ENCODE assay signal across 14 cellular contexts in genomic region chr19:39310558-39311311, GRCh38. TPM values are rescaled to one million over a fixed set of nuclear protein-coding genes. Genes with fewer than 3 reads are reported as not detected.
DNase-seq lines count a peak whose midpoint lies in the region; ATAC-seq, FAIRE-seq and TF ChIP-seq lines count a peak whose summit lies in the region.
"Had no signal": no experiment of that assay in that cellular context is flagged by ENCODE, and none has a peak within 500 bp of the region (broad histone marks: within the 10 kb centered on the region; RNA-seq: fewer than 3 reads in every experiment).

No MANE protein-coding gene starts in this region.

- no peak overlapping the region for H2AFZ ChIP-seq in H1 (ENCODE audit: low read length)
- peak overlapping the region; percentile 47 for H2AFZ ChIP-seq in neuronal stem cell (ENCODE audit: low read length)

- TF ChIP-seq RAD21 in H1 (IDR thresholded peaks at IDR 0.05 in 1 of 2, conservative IDR thresholded peaks at IDR 0.05 in 1 of 2; ENCODE audit: low read depth in 2 of 2, low read length in 2 of 2), result no peak

- H3K14ac ChIP-seq in H1 (ENCODE audit: insufficient read length), result no peak overlapping the region
- H3K14ac ChIP-seq in neuronal stem cell (ENCODE audit: low read length), result no peak overlapping the region

- ATAC-seq in GM21360 (IDR thresholded peaks at IDR 0.05; ENCODE audit: unreplicated experiment) (no peak), left colon (no peak), psoas muscle (no peak), GM21576 (IDR thresholded peaks at IDR 0.05; ENCODE audit: unreplicated experiment) (no peak)

- intact Hi-C loops in left colon (cut with DNase I, micrococcal nuclease), result no loop called here
- intact Hi-C loops in psoas muscle (cut with DNase I), result no loop called here

- H3K9me3 ChIP-seq in H1 (ENCODE audit: insufficient read depth in 2 of 2, low read depth in 1 of 2, low read length in 1 of 2) (no peaks in the 10 kb centered on the region), neuronal stem cell (replicated peaks in 1 of 2; ENCODE audit: control insufficient read depth in 2 of 2, insufficient read depth in 1 of 2, low read depth in 1 of 2, low read length in 2 of 2) (peaks cover 2 to 5% of the 10 kb centered on the region in 2 donors), psoas muscle (no peaks in the 10 kb centered on the region)
- H3K9me3 ChIP-seq: suprapubic skin had no signal

- H3K27ac ChIP-seq in H1 (ENCODE audit: low read depth, low read length) (no peak overlapping the region), neuronal stem cell (replicated peaks; ENCODE audit: low read length) (no peak overlapping the region), psoas muscle (no peak overlapping the region)
- H3K27ac ChIP-seq: suprapubic skin had no signal

- TF ChIP-seq POLR2A in H1 (IDR thresholded peaks at IDR 0.05; ENCODE audit: control extremely low read depth in 1 of 2, low read depth in 2 of 2, low read length in 2 of 2), result no peak

- H4K20me1 ChIP-seq in H1 (replicated peaks in 1 of 2; ENCODE audit: control insufficient read depth in 1 of 2, insufficient read depth in 2 of 2, low read length in 2 of 2), result no peaks in the 10 kb centered on the region

- TF ChIP-seq CTCF in H1 (IDR thresholded peaks at IDR 0.05; ENCODE audit: control extremely low read depth in 1 of 3, insufficient read depth in 1 of 3, low read depth in 1 of 3, low read length in 3 of 3) (no peak), psoas muscle (IDR thresholded peaks at IDR 0.05) (no peak)

- peak overlapping the region; percentile 11 to 45; a peak in 2 of 4 replicates for H3K4me2 ChIP-seq in H1 (ENCODE audit: insufficient read depth in 1 of 2, low read depth in 2 of 2, low read length in 2 of 2)
- no peak overlapping the region for H3K4me2 ChIP-seq in neuronal stem cell (ENCODE audit: insufficient read depth, low read length, poor library complexity, severe bottlenecking)

- H2AK5ac ChIP-seq in H1 (ENCODE audit: low read depth, low read length), result 0 out of 2 replicates have a peak overlapping the region, but pooled peaks have one; percentile 26
- no peak overlapping the region for H2AK5ac ChIP-seq in neuronal stem cell (ENCODE audit: low read depth, low read length)

- H3K79me1 ChIP-seq in H1 (ENCODE audit: low read depth, low read length), result no peaks in the 10 kb centered on the region
- no peaks in the 10 kb centered on the region for H3K79me1 ChIP-seq in neuronal stem cell (ENCODE audit: low read depth, low read length)

- POLR2A ChIA-PET in H1 (lab: Charles Lee; ENCODE audit: partially characterized antibody), result interaction anchor here (0.6 to 1.5 kb wide), 9 partner anchors 9 to 125 kb away, joined by 3 to 5 read pairs (median 3); partner anchors contain the start of genes LRFN1 and RPS16

- H2BK5ac ChIP-seq in H1 (ENCODE audit: low read depth, low read length) (0 out of 2 replicates have a peak overlapping the region, but pooled peaks have one; percentile 35), neuronal stem cell (ENCODE audit: low read length) (no peak overlapping the region)

- no peak overlapping the region for H3K56ac ChIP-seq in H1 (replicated peaks; ENCODE audit: insufficient read length, low read depth, low read length)

- no peak overlapping the region for H3K4ac ChIP-seq in H1 (replicated peaks; ENCODE audit: insufficient read length, low read depth, low read length)
- H3K4ac ChIP-seq in neuronal stem cell (ENCODE audit: low read length), result no peak overlapping the region

- H3K23me2 ChIP-seq in H1 (ENCODE audit: low read depth, low read length), result peaks cover 12% of the 10 kb centered on the region; the same call in 1 of the 2 replicates

- H3K18ac ChIP-seq in H1 (ENCODE audit: extremely low read depth, low read length) (peak overlapping the region; percentile 57; the same call in 1 of the 2 replicates), neuronal stem cell (ENCODE audit: low read length) (no peak overlapping the region)

- DNase-seq in ELR (ENCODE audit: low read depth) (peak; percentile 28), RKO (ENCODE audit: low spot score) (peak; percentile 18), H1 (ENCODE audit: low read depth in 1 of 2, low spot score in 2 of 2) (no peak), neuronal stem cell (ENCODE audit: low spot score) (no peak), left colon (no peak), psoas muscle (no peak)
- DNase-seq: activated CD4-positive, alpha-beta T cell treated with anti-CD3 and anti-CD28 coated beads for 4 hours; islet precursor cell; NCI-H2029 had no signal

- H3K79me2 ChIP-seq in H1 (ENCODE audit: control insufficient read depth in 1 of 2, insufficient read depth in 2 of 2, low read length in 2 of 2), result no peaks in the 10 kb centered on the region

- H3K4me3 ChIP-seq in H1 (ENCODE audit: extremely low read depth in 1 of 4, insufficient read depth in 2 of 4, low read depth in 3 of 4, low read length in 4 of 4) (peak overlapping the region in 1 of 4 experiments; percentile 17; a peak in 1 of 8 replicates), neuronal stem cell (ENCODE audit: low read length in 2 of 2) (no peak overlapping the region), psoas muscle (no peak overlapping the region)
- H3K4me3 ChIP-seq: suprapubic skin had no signal

- peaks cover 0 to 15% (median 1%) of the 10 kb centered on the region in 4 experiments; a peak in 3 of 8 replicates for H3K36me3 ChIP-seq in H1 (ENCODE audit: control insufficient read depth in 2 of 4, insufficient read depth in 4 of 4, low read length in 3 of 4)
- H3K36me3 ChIP-seq in neuronal stem cell (replicated peaks in 1 of 2; ENCODE audit: control insufficient read depth in 2 of 2, insufficient read depth in 2 of 2, low read length in 2 of 2), result peaks cover 0 to 5% of the 10 kb centered on the region in 2 donors
- no peaks in the 10 kb centered on the region for H3K36me3 ChIP-seq in psoas muscle (ENCODE audit: insufficient read depth in 1 of 2, low read depth in 1 of 2)

- H2BK120ac ChIP-seq in H1 (replicated peaks; ENCODE audit: low read depth, low read length) (no peak overlapping the region), neuronal stem cell (ENCODE audit: low read depth, low read length) (no peak overlapping the region)

- H3K9ac ChIP-seq in H1 (replicated peaks in 1 of 4; ENCODE audit: extremely low read depth in 1 of 4, low read depth in 3 of 4, low read length in 3 of 4) (no peak overlapping the region), neuronal stem cell (ENCODE audit: low read depth, low read length, poor library complexity) (no peak overlapping the region)

- H3K4me1 ChIP-seq in H1 (replicated peaks in 1 of 4; ENCODE audit: control insufficient read depth in 3 of 4, insufficient read depth in 4 of 4, low read length in 3 of 4) (peaks cover 0 to 6% (median under 1%) of the 10 kb centered on the region in 4 experiments; a peak in 4 of 7 replicates), neuronal stem cell (ENCODE audit: control insufficient read depth in 2 of 2, insufficient read depth in 1 of 2, low read depth in 1 of 2, low read length in 2 of 2) (peaks cover 4 to 8% of the 10 kb centered on the region in 2 donors), psoas muscle (no peaks in the 10 kb centered on the region)

- H4K8ac ChIP-seq in H1 (ENCODE audit: extremely low read depth, insufficient read depth, low read length) (no peak overlapping the region), neuronal stem cell (ENCODE audit: low read depth, low read length) (no peak overlapping the region)

- H3K23ac ChIP-seq in H1 (ENCODE audit: insufficient read length) (no peak overlapping the region), neuronal stem cell (ENCODE audit: low read depth, low read length, poor library complexity) (no peak overlapping the region)

- peak; percentile 81 for FAIRE-seq in H1 (lab: Jason Lieb, UNC)

- H2BK15ac ChIP-seq in H1 (ENCODE audit: low read length), result peak overlapping the region; percentile 72; the same call in 1 of the 2 replicates
- H2BK15ac ChIP-seq in neuronal stem cell (ENCODE audit: low read length), result no peak overlapping the region

- 72% methylated on average over 10 of the region's 11 CpGs; no CpG with 5 or more reads in 1 of the 2 experiments for WGBS in H1 (ENCODE audit: extremely low coverage in 1 of 2, insufficient coverage in 1 of 2, insufficient read length in 1 of 2, insufficient replicate concordance in 2 of 2, low coverage in 1 of 2, low lambda C conversion rate in 2 of 2, missing lambda C conversion rate in 1 of 2), 2 experiments
- WGBS in neuronal stem cell (ENCODE audit: extremely low coverage in 2 of 2, insufficient read length in 2 of 2, insufficient replicate concordance in 1 of 2), 2 donors, result no CpG with 5 or more reads among the region's 11 CpGs
- 55 to 66% (median 56%) methylated on average over 11 of the region's 11 CpGs for WGBS in psoas muscle, 3 donors

- CTCF ChIA-PET in H1 (lab: Charles Lee; ENCODE audit: partially characterized antibody), result interaction anchor here (0.6 to 2.2 kb wide), 13 partner anchors 12 to 351 kb away, joined by 3 to 11 read pairs (median 4); no protein-coding TSS in a partner anchor

- H4K5ac ChIP-seq in H1 (ENCODE audit: insufficient read length, low read depth, low read length), result no peak overlapping the region

- H2BK20ac ChIP-seq in H1 (ENCODE audit: low read length), result no peak overlapping the region

- no peak for TF ChIP-seq EP300 in H1 (IDR thresholded peaks at IDR 0.05; ENCODE audit: borderline replicate concordance in 1 of 2, low read depth in 2 of 2, low read length in 2 of 2)

- peaks cover 0 to 23% (median 9%) of the 10 kb centered on the region in 4 experiments; a peak in 3 of 7 replicates for H3K27me3 ChIP-seq in H1 (replicated peaks in 1 of 4; ENCODE audit: control insufficient read depth in 3 of 4, extremely low read depth in 1 of 4, insufficient read depth in 3 of 4, low read length in 3 of 4)
- H3K27me3 ChIP-seq in neuronal stem cell (ENCODE audit: control insufficient read depth in 3 of 3, insufficient read depth in 3 of 3, low read depth in 1 of 3, low read length in 3 of 3), result peaks cover 9 to 46% (median 29%) of the 10 kb centered on the region in 3 experiments
- peaks cover 0 to 38% (median 25%) of the 10 kb centered on the region in 3 donors for H3K27me3 ChIP-seq in psoas muscle (ENCODE audit: insufficient read depth in 3 of 3, low read length in 2 of 3)

- H4K91ac ChIP-seq in H1 (replicated peaks; ENCODE audit: insufficient read length, low read length) (no peak overlapping the region), neuronal stem cell (ENCODE audit: low read depth, low read length, poor library complexity) (no peak overlapping the region)

- peak overlapping the region; percentile 87; the same call in 1 of the 2 replicates for H2BK12ac ChIP-seq in H1 (ENCODE audit: low read depth, low read length)
- H2BK12ac ChIP-seq in neuronal stem cell (ENCODE audit: low read length), result no peak overlapping the region

RNA-seq across cellular contexts. Expression of gene LRFN1, which starts 9.9 kb away (rescaled TPM):
- total RNA-seq in H1 (2021; fragmentation: NEBNext Ultra II Directional; extraction: Animal tissue kit (Norgen Biotek cat#: 25700)), result 6.6 and 7.5 TPM in 2 replicates
- polyA plus RNA-seq in H1 (2011; rRNA removed) (2.4 and 6.1 TPM in 2 replicates), psoas muscle (under 1 TPM; 0.04 to 0.08 (median 0.08) TPM)
- 2.3 TPM for polyA plus RNA-seq in H1 (2011; cell fraction: cytosol; rRNA removed)
- polyA plus RNA-seq in H1 (2011; cell fraction: nucleus; rRNA removed), result 3.7 TPM
- polyA plus RNA-seq in H1 (2012, experiment 1 of 2), result 1.9 to 4.8 TPM (median 3.9 TPM) in 4 replicates
- polyA plus RNA-seq in H1 (2012, experiment 2 of 2), result 3.1 TPM
- 8.1 TPM for polyA plus RNA-seq in H1 (2013, experiment 1 of 2)
- polyA plus RNA-seq in H1 (2013, experiment 2 of 2), result 8.5 TPM
- polyA minus RNA-seq in H1 (2011; rRNA and poly(A)+ RNA removed), result 0.68 and 1.4 TPM in 2 replicates
- polyA minus RNA-seq in H1 (2011; cell fraction: cytosol; rRNA and poly(A)+ RNA removed), result 3.8 TPM
- 5.0 TPM for polyA minus RNA-seq in H1 (2011; cell fraction: nucleus; rRNA and poly(A)+ RNA removed)
- polyA plus RNA-seq in neuronal stem cell (2013, experiment 1 of 2), result 8.3 TPM
- polyA plus RNA-seq in neuronal stem cell (2013, experiment 2 of 2), result 7.4 TPM
- total RNA-seq in left colon (under 1 TPM; 0.18 to 0.61 TPM), psoas muscle (under 1 TPM in 3 of 4 donors, not detected in 1; 0.07 to 0.24 (median 0.08) TPM)

RNA-seq across cellular contexts. Expression of gene IFNL1, which starts 14.5 kb away (rescaled TPM):
- total RNA-seq in H1 (2021; fragmentation: NEBNext Ultra II Directional; extraction: Animal tissue kit (Norgen Biotek cat#: 25700)), result not detected in 2 replicates
- polyA plus RNA-seq in H1 (2011; rRNA removed) (not detected in 2 replicates), psoas muscle (not detected)
- not detected for polyA plus RNA-seq in H1 (2011; cell fraction: cytosol; rRNA removed)
- polyA plus RNA-seq in H1 (2011; cell fraction: nucleus; rRNA removed), result not detected
- not detected in 4 replicates for polyA plus RNA-seq in H1 (2012, experiment 1 of 2)
- polyA plus RNA-seq in H1 (2012, experiment 2 of 2), result not detected
- not detected for polyA plus RNA-seq in H1 (2013, experiment 1 of 2)
- polyA plus RNA-seq in H1 (2013, experiment 2 of 2), result not detected
- not detected in 2 replicates for polyA minus RNA-seq in H1 (2011; rRNA and poly(A)+ RNA removed)
- not detected for polyA minus RNA-seq in H1 (2011; cell fraction: cytosol; rRNA and poly(A)+ RNA removed)
- polyA minus RNA-seq in H1 (2011; cell fraction: nucleus; rRNA and poly(A)+ RNA removed), result not detected
- not detected for polyA plus RNA-seq in neuronal stem cell (2013, experiment 1 of 2)
- not detected for polyA plus RNA-seq in neuronal stem cell (2013, experiment 2 of 2)
- total RNA-seq in left colon (not detected), psoas muscle (not detected)
- total RNA-seq: cardiac septum, fibroblast of lung, suprapubic skin had no signal
- polyA plus RNA-seq: fibroblast of lung had no signal

RNA-seq across cellular contexts. Expression of gene GMFG, which starts 25.1 kb away (rescaled TPM):
- not detected in 2 replicates for total RNA-seq in H1 (2021; fragmentation: NEBNext Ultra II Directional; extraction: Animal tissue kit (Norgen Biotek cat#: 25700))
- polyA plus RNA-seq in H1 (2011; rRNA removed) (0.24 and 0.26 TPM in 2 replicates), psoas muscle (10 to 100 TPM in 2 of 3 donors, 1 to 10 TPM in 1; 6.3 to 15.9 (median 10.5) TPM)
- polyA plus RNA-seq in H1 (2011; cell fraction: cytosol; rRNA removed), result 0.17 TPM
- polyA plus RNA-seq in H1 (2011; cell fraction: nucleus; rRNA removed), result not detected
- polyA plus RNA-seq in H1 (2012, experiment 1 of 2), result 0.36 to 0.66 TPM (median 0.58 TPM) in 3 of 4 replicates, not detected in the other
- polyA plus RNA-seq in H1 (2012, experiment 2 of 2), result not detected
- 0.77 TPM for polyA plus RNA-seq in H1 (2013, experiment 1 of 2)
- polyA plus RNA-seq in H1 (2013, experiment 2 of 2), result 0.53 TPM
- 1.9 TPM in 1 of 2 replicates, not detected in the other for polyA minus RNA-seq in H1 (2011; rRNA and poly(A)+ RNA removed)
- polyA minus RNA-seq in H1 (2011; cell fraction: cytosol; rRNA and poly(A)+ RNA removed), result not detected
- not detected for polyA minus RNA-seq in H1 (2011; cell fraction: nucleus; rRNA and poly(A)+ RNA removed)
- polyA plus RNA-seq in neuronal stem cell (2013, experiment 1 of 2), result 0.38 TPM
- polyA plus RNA-seq in neuronal stem cell (2013, experiment 2 of 2), result 0.42 TPM
- total RNA-seq in left colon (10 to 100 TPM in 1 of 2 donors, 1 to 10 TPM in 1; 7.0 to 17.8 TPM), psoas muscle (10 to 100 TPM in 2 of 4 donors, 1 to 10 TPM in 2; 7.6 to 13.0 (median 10.9) TPM)

RNA-seq across cellular contexts. Expression of gene SAMD4B, which starts 31.5 kb away (rescaled TPM):
- total RNA-seq in H1 (2021; fragmentation: NEBNext Ultra II Directional; extraction: Animal tissue kit (Norgen Biotek cat#: 25700)), result 158 and 161 TPM in 2 replicates
- polyA plus RNA-seq in H1 (2011; rRNA removed) (137 and 189 TPM in 2 replicates), psoas muscle (10 to 100 TPM; 42.0 to 97.5 (median 58.4) TPM)
- polyA plus RNA-seq in H1 (2011; cell fraction: cytosol; rRNA removed), result 75.7 TPM
- polyA plus RNA-seq in H1 (2011; cell fraction: nucleus; rRNA removed), result 158 TPM
- polyA plus RNA-seq in H1 (2012, experiment 1 of 2), result 128 to 184 TPM (median 152 TPM) in 4 replicates
- 152 TPM for polyA plus RNA-seq in H1 (2012, experiment 2 of 2)
- 146 TPM for polyA plus RNA-seq in H1 (2013, experiment 1 of 2)
- polyA plus RNA-seq in H1 (2013, experiment 2 of 2), result 143 TPM
- 84.1 and 116 TPM in 2 replicates for polyA minus RNA-seq in H1 (2011; rRNA and poly(A)+ RNA removed)
- 86.4 TPM for polyA minus RNA-seq in H1 (2011; cell fraction: cytosol; rRNA and poly(A)+ RNA removed)
- 65.0 TPM for polyA minus RNA-seq in H1 (2011; cell fraction: nucleus; rRNA and poly(A)+ RNA removed)
- polyA plus RNA-seq in neuronal stem cell (2013, experiment 1 of 2), result 135 TPM
- polyA plus RNA-seq in neuronal stem cell (2013, experiment 2 of 2), result 135 TPM
- total RNA-seq in left colon (10 to 100 TPM; 65.2 to 72.2 TPM), psoas muscle (10 to 100 TPM; 34.7 to 66.4 (median 51.7) TPM)

RNA-seq across cellular contexts. Expression of gene IFNL2, which starts 42.5 kb away (rescaled TPM):
- not detected in 2 replicates for total RNA-seq in H1 (2021; fragmentation: NEBNext Ultra II Directional; extraction: Animal tissue kit (Norgen Biotek cat#: 25700))
- polyA plus RNA-seq in H1 (2011; rRNA removed) (not detected in 2 replicates), psoas muscle (not detected)
- not detected for polyA plus RNA-seq in H1 (2011; cell fraction: cytosol; rRNA removed)
- polyA plus RNA-seq in H1 (2011; cell fraction: nucleus; rRNA removed), result not detected
- polyA plus RNA-seq in H1 (2012, experiment 1 of 2), result not detected in 4 replicates
- polyA plus RNA-seq in H1 (2012, experiment 2 of 2), result not detected
- polyA plus RNA-seq in H1 (2013, experiment 1 of 2), result not detected
- not detected for polyA plus RNA-seq in H1 (2013, experiment 2 of 2)
- not detected in 2 replicates for polyA minus RNA-seq in H1 (2011; rRNA and poly(A)+ RNA removed)
- not detected for polyA minus RNA-seq in H1 (2011; cell fraction: cytosol; rRNA and poly(A)+ RNA removed)
- not detected for polyA minus RNA-seq in H1 (2011; cell fraction: nucleus; rRNA and poly(A)+ RNA removed)
- polyA plus RNA-seq in neuronal stem cell (2013, experiment 1 of 2), result not detected
- not detected for polyA plus RNA-seq in neuronal stem cell (2013, experiment 2 of 2)
- total RNA-seq in left colon (not detected), psoas muscle (not detected)
- total RNA-seq: cardiac septum, fibroblast of lung, suprapubic skin had no signal
- polyA plus RNA-seq: fibroblast of lung had no signal

Comparison
In these comparisons a context has a peak if more than half of its experiments do, and no peak if none do; other contexts are left out.
1. DNase-seq: peak in ELR (single experiment) and RKO (single experiment); none in H1 (0 of 2), neuronal stem cell (single experiment), left colon (0 of 2) and psoas muscle (0 of 2).